8 cellular contexts compared by ENCODE assay signal in genomic region chrX:131675596-131676194, GRCh38.
DNase-seq lines count a peak whose midpoint lies in the region; ATAC-seq and TF ChIP-seq lines count a peak whose summit lies in the region.

No MANE protein-coding gene starts in this region.

- no peak overlapping the region for H3K27ac Mint-ChIP-seq in endodermal cell
- no peak overlapping the region for H3K27ac Mint-ChIP-seq in activated CD8-positive, alpha-beta memory T cell treated with anti-CD3 and anti-CD28 coated beads, Interleukin-2, amount 10 ng/mL, durations not matched to agents 7 days and 5 days

- H3K4me1 ChIP-seq in endodermal cell (ENCODE audit: control insufficient read depth, insufficient read depth, low read length), result no peaks in the 10 kb centered on the region
- no peaks in the 10 kb centered on the region for H3K4me1 ChIP-seq in testis

- peak; percentile 91 for TF ChIP-seq CTCF in endodermal cell (conservative IDR thresholded peaks at IDR 0.05)
- peak in 1 of 3 experiments; percentile 24 for TF ChIP-seq CTCF in testis (IDR thresholded peaks at IDR 0.05)

- H3K27ac ChIP-seq in endodermal cell (ENCODE audit: low read depth, low read length), result no peak overlapping the region
- no peak overlapping the region for H3K27ac ChIP-seq in testis

- intact Hi-C loops in testis (cut with DNase I; ENCODE audit: low total_unique reads), result no loop called here

- H3K36me3 ChIP-seq in endodermal cell (ENCODE audit: control insufficient read depth, insufficient read depth, low read length) (no peaks in the 10 kb centered on the region), testis (ENCODE audit: low read depth, missing control alignments) (no peaks in the 10 kb centered on the region)

- H3K9me3 ChIP-seq in endodermal cell (ENCODE audit: control insufficient read depth, low read length) (no peaks in the 10 kb centered on the region), testis (no peaks in the 10 kb centered on the region)

- WGBS in endodermal cell (ENCODE audit: insufficient coverage in 1 of 2, insufficient read length in 1 of 2), 2 experiments, result 0% methylated on average over 1 of the region's 1 CpG; no CpG with 5 or more reads in 1 of the 2 experiments
- no CpG with 5 or more reads among the region's 1 CpG for WGBS in testis, 2 donors

- DNase-seq in AML-193 (lab: John Stamatoyannopoulos, UW), result peak; percentile 14 to 15
- DNase-seq in NCI-H1694 (lab: John Stamatoyannopoulos, UW), result peak; percentile 1
- peak; percentile 49 for DNase-seq in endodermal cell
- DNase-seq in activated CD8-positive, alpha-beta memory T cell treated with anti-CD3 and anti-CD28 coated beads, Interleukin-2, amount 50 U/mL, for 48 hours, result no peak
- DNase-seq in NCI-H187 treated with DMSO at 0.1 percent for 48 hours (lab: John Stamatoyannopoulos, UW), result no peak
- DNase-seq in activated CD8-positive, alpha-beta memory T cell treated with anti-CD3 and anti-CD28 coated beads, Interleukin-2, amount 10 ng/mL, durations not matched to agents 7 days and 5 days, result no peak
- DNase-seq in testis, result no peak

- TF ChIP-seq POLR2A in testis (IDR thresholded peaks at IDR 0.05), result no peak

- H3K27me3 Mint-ChIP-seq in endodermal cell (ENCODE audit: insufficient read depth), result no peaks in the 10 kb centered on the region
- no peaks in the 10 kb centered on the region for H3K27me3 Mint-ChIP-seq in activated CD8-positive, alpha-beta memory T cell treated with anti-CD3 and anti-CD28 coated beads, Interleukin-2, amount 10 ng/mL, durations not matched to agents 7 days and 5 days

- ATAC-seq in GM19043 (IDR thresholded peaks at IDR 0.05; ENCODE audit: low read depth, unreplicated experiment), result peak; percentile 63
- no peak for ATAC-seq in activated CD8-positive, alpha-beta memory T cell treated with anti-CD3 and anti-CD28 coated beads, Interleukin-2, amount 10 ng/mL, durations not matched to agents 7 days and 5 days

- H3K4me3 ChIP-seq in endodermal cell (ENCODE audit: low read length), result no peak overlapping the region
- H3K4me3 ChIP-seq in testis, result no peak overlapping the region

- no peaks in the 10 kb centered on the region for H3K9me3 Mint-ChIP-seq in endodermal cell
- H3K9me3 Mint-ChIP-seq in activated CD8-positive, alpha-beta memory T cell treated with anti-CD3 and anti-CD28 coated beads, Interleukin-2, amount 10 ng/mL, durations not matched to agents 7 days and 5 days (ENCODE audit: low read depth), result no peaks in the 10 kb centered on the region

- H3K4me3 Mint-ChIP-seq in endodermal cell, result no peak overlapping the region
- H3K4me3 Mint-ChIP-seq in activated CD8-positive, alpha-beta memory T cell treated with anti-CD3 and anti-CD28 coated beads, Interleukin-2, amount 10 ng/mL, durations not matched to agents 7 days and 5 days, result no peak overlapping the region

- no peak overlapping the region for H3K9ac ChIP-seq in endodermal cell (ENCODE audit: extremely low read depth, low read length, poor library complexity, severe bottlenecking)

- H3K4me1 Mint-ChIP-seq in endodermal cell, result no peaks in the 10 kb centered on the region
- no peaks in the 10 kb centered on the region for H3K4me1 Mint-ChIP-seq in activated CD8-positive, alpha-beta memory T cell treated with anti-CD3 and anti-CD28 coated beads, Interleukin-2, amount 10 ng/mL, durations not matched to agents 7 days and 5 days

- H3K27me3 ChIP-seq in endodermal cell (ENCODE audit: control insufficient read depth, insufficient read depth, low read length, poor library complexity, severe bottlenecking) (no peaks in the 10 kb centered on the region), testis (no peaks in the 10 kb centered on the region)

- H3K36me3 Mint-ChIP-seq in endodermal cell (ENCODE audit: low read depth), result no peaks in the 10 kb centered on the region
- no peaks in the 10 kb centered on the region for H3K36me3 Mint-ChIP-seq in activated CD8-positive, alpha-beta memory T cell treated with anti-CD3 and anti-CD28 coated beads, Interleukin-2, amount 10 ng/mL, durations not matched to agents 7 days and 5 days

- CTCF ChIA-PET in activated CD8-positive, alpha-beta memory T cell treated with anti-CD3 and anti-CD28 coated beads, Interleukin-2, amount 10 ng/mL, durations not matched to agents 7 days and 5 days (lab: Charles Lee), result interaction anchor here (1.3 kb wide), 1 partner anchor 12 kb away, joined by 6 read pairs; no protein-coding TSS in a partner anchor

Comparison
In these comparisons a context has a peak if more than half of its experiments do, and no peak if none do; other contexts are left out.
1. DNase-seq: peak in AML-193 (2 of 2), NCI-H1694 (single experiment) and endodermal cell (single experiment); none in activated CD8-positive, alpha-beta memory T cell treated with anti-CD3 and anti-CD28 coated beads, Interleukin-2, amount 50 U/mL, for 48 hours (single experiment), NCI-H187 treated with DMSO at 0.1 percent for 48 hours (single experiment), activated CD8-positive, alpha-beta memory T cell treated with anti-CD3 and anti-CD28 coated beads, Interleukin-2, amount 10 ng/mL, durations not matched to agents 7 days and 5 days (single experiment) and testis (single experiment).